ENCODE assay signal across 1 cellular context in the genomic region with DNA sequence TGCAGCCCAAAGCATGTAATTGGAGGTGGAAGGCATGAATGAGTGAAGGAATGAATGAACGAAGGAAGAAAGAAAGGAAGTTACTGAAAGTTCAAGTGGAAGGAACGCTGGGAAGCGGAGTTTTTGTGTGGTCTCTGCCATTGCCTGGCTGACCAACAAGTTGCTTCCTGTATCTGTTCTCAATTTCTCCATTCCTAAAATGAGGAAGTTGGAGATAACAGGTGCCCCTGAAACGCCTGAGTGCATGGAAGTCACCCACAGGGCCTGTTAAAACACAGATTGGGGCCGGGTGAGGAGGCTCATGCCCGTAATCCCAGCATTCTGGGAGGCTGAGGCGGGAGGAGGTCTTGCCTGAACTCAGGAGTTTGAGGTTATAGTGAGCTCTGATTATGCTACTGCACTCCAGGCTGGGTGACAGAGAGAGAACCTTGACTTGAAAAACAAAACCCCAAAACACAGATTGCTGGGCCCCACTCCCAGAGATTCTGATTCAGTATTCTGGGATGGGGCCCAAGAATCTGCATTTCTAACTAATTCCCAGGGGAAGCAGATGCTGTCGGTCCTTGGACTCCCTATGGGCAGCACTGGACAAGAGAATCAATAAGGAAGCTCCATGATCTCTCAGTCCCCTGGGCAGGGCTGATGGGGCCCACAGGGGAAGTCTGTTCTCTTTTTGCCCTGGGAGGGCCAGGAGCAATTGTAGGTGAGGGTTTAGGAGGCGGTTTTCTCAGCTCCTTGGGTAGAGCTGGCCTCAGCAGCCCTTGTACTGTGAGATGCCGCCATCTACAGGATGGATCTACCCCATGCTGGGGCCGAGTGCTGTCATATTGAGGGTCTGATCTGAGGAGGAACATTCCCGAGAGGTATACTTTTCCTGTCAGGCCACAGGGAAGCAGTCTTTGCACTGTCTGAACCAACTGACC.
TF ChIP-seq lines count a peak whose summit lies in the region.

No MANE protein-coding gene starts in this region.

TF ChIP-seq in K562, 482 proteins besides CTCF, POLR2A, EP300 and RAD21 (continued from another document and continues in another):
- 0 out of 2 replicates have a peak, but pooled peaks have one; percentile 9 for TF ChIP-seq NCOR1 (IDR thresholded peaks at IDR 0.05)
- TF ChIP-seq SMARCE1 (IDR thresholded peaks at IDR 0.05): peak; percentile 77; the same call in 1 of the 2 replicates
- no peak for TF ChIP-seq HMG20A (CRISPR knock-in tag; conservative IDR thresholded peaks at IDR 0.05)
- TF ChIP-seq NR2C2 (CRISPR knock-in tag; IDR thresholded peaks at IDR 0.05): no peak
- TF ChIP-seq NR2C2 (tag; IDR thresholded peaks at IDR 0.05): no peak
- TF ChIP-seq, protein P1, sequence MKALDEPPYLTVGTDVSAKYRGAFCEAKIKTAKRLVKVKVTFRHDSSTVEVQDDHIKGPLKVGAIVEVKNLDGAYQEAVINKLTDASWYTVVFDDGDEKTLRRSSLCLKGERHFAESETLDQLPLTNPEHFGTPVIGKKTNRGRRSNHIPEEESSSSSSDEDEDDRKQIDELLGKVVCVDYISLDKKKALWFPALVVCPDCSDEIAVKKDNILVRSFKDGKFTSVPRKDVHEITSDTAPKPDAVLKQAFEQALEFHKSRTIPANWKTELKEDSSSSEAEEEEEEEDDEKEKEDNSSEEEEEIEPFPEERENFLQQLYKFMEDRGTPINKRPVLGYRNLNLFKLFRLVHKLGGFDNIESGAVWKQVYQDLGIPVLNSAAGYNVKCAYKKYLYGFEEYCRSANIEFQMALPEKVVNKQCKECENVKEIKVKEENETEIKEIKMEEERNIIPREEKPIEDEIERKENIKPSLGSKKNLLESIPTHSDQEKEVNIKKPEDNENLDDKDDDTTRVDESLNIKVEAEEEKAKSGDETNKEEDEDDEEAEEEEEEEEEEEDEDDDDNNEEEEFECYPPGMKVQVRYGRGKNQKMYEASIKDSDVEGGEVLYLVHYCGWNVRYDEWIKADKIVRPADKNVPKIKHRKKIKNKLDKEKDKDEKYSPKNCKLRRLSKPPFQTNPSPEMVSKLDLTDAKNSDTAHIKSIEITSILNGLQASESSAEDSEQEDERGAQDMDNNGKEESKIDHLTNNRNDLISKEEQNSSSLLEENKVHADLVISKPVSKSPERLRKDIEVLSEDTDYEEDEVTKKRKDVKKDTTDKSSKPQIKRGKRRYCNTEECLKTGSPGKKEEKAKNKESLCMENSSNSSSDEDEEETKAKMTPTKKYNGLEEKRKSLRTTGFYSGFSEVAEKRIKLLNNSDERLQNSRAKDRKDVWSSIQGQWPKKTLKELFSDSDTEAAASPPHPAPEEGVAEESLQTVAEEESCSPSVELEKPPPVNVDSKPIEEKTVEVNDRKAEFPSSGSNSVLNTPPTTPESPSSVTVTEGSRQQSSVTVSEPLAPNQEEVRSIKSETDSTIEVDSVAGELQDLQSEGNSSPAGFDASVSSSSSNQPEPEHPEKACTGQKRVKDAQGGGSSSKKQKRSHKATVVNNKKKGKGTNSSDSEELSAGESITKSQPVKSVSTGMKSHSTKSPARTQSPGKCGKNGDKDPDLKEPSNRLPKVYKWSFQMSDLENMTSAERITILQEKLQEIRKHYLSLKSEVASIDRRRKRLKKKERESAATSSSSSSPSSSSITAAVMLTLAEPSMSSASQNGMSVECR (CRISPR knock-in tag; IDR thresholded peaks at IDR 0.05): no peak
- TF ChIP-seq PRMT5 (CRISPR knock-in tag; IDR thresholded peaks at IDR 0.05): no peak
- TF ChIP-seq ZFP36 (IDR thresholded peaks at IDR 0.05; ENCODE audit: low read depth, low read length, partially characterized antibody): no peak
- no peak for TF ChIP-seq ZNF436 (CRISPR knock-in tag; IDR thresholded peaks at IDR 0.05)
- TF ChIP-seq ZNF184 (CRISPR knock-in tag; IDR thresholded peaks at IDR 0.05): no peak
- TF ChIP-seq, protein P2, sequence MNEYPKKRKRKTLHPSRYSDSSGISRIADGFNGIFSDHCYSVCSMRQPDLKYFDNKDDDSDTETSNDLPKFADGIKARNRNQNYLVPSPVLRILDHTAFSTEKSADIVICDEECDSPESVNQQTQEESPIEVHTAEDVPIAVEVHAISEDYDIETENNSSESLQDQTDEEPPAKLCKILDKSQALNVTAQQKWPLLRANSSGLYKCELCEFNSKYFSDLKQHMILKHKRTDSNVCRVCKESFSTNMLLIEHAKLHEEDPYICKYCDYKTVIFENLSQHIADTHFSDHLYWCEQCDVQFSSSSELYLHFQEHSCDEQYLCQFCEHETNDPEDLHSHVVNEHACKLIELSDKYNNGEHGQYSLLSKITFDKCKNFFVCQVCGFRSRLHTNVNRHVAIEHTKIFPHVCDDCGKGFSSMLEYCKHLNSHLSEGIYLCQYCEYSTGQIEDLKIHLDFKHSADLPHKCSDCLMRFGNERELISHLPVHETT (CRISPR knock-in tag; conservative IDR thresholded peaks at IDR 0.05 in 1 of 2, IDR thresholded peaks at IDR 0.05 in 1 of 2): no peak
- TF ChIP-seq, protein P3, sequence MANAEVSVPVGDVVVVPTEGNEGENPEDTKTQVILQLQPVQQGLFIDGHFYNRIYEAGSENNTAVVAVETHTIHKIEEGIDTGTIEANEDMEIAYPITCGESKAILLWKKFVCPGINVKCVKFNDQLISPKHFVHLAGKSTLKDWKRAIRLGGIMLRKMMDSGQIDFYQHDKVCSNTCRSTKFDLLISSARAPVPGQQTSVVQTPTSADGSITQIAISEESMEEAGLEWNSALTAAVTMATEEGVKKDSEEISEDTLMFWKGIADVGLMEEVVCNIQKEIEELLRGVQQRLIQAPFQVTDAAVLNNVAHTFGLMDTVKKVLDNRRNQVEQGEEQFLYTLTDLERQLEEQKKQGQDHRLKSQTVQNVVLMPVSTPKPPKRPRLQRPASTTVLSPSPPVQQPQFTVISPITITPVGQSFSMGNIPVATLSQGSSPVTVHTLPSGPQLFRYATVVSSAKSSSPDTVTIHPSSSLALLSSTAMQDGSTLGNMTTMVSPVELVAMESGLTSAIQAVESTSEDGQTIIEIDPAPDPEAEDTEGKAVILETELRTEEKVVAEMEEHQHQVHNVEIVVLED (CRISPR knock-in tag; IDR thresholded peaks at IDR 0.05): no peak
- TF ChIP-seq, protein P4, sequence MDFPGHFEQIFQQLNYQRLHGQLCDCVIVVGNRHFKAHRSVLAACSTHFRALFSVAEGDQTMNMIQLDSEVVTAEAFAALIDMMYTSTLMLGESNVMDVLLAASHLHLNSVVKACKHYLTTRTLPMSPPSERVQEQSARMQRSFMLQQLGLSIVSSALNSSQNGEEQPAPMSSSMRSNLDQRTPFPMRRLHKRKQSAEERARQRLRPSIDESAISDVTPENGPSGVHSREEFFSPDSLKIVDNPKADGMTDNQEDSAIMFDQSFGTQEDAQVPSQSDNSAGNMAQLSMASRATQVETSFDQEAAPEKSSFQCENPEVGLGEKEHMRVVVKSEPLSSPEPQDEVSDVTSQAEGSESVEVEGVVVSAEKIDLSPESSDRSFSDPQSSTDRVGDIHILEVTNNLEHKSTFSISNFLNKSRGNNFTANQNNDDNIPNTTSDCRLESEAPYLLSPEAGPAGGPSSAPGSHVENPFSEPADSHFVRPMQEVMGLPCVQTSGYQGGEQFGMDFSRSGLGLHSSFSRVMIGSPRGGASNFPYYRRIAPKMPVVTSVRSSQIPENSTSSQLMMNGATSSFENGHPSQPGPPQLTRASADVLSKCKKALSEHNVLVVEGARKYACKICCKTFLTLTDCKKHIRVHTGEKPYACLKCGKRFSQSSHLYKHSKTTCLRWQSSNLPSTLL (IDR thresholded peaks at IDR 0.05): peak; percentile 69; the same call in 1 of the 2 replicates
- no peak for TF ChIP-seq BDP1 (IDR thresholded peaks at IDR 0.05; ENCODE audit: insufficient read depth, insufficient read length)
- TF ChIP-seq ZNF586 (CRISPR knock-in tag; conservative IDR thresholded peaks at IDR 0.05): no peak
- TF ChIP-seq ZKSCAN3 (CRISPR knock-in tag; IDR thresholded peaks at IDR 0.05): no peak
- 0 out of 2 replicates have a peak, but pooled peaks have one; percentile 59 for TF ChIP-seq CHCHD3 (CRISPR knock-in tag; IDR thresholded peaks at IDR 0.05)
- no peak for TF ChIP-seq BCL6 (CRISPR knock-in tag; IDR thresholded peaks at IDR 0.05)
- TF ChIP-seq ZNF224 (CRISPR knock-in tag; IDR thresholded peaks at IDR 0.05): no peak
- TF ChIP-seq ELF1 (tag; IDR thresholded peaks at IDR 0.05): no peak
- TF ChIP-seq POLR2G (IDR thresholded peaks at IDR 0.05; ENCODE audit: low read depth, low read length): no peak
- no peak for TF ChIP-seq POLR2B (IDR thresholded peaks at IDR 0.05; ENCODE audit: low read depth, partially characterized antibody)
- no peak for TF ChIP-seq SRF (CRISPR knock-in tag; IDR thresholded peaks at IDR 0.05)
- TF ChIP-seq CEBPB (tag; IDR thresholded peaks at IDR 0.05): no peak
- TF ChIP-seq, protein P5, sequence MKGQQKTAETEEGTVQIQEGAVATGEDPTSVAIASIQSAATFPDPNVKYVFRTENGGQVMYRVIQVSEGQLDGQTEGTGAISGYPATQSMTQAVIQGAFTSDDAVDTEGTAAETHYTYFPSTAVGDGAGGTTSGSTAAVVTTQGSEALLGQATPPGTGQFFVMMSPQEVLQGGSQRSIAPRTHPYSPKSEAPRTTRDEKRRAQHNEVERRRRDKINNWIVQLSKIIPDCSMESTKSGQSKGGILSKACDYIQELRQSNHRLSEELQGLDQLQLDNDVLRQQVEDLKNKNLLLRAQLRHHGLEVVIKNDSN (CRISPR knock-in tag; IDR thresholded peaks at IDR 0.05): no peak
- no peak for TF ChIP-seq ESRRB (CRISPR knock-in tag; IDR thresholded peaks at IDR 0.05; ENCODE audit: borderline replicate concordance)
- TF ChIP-seq, protein P6, sequence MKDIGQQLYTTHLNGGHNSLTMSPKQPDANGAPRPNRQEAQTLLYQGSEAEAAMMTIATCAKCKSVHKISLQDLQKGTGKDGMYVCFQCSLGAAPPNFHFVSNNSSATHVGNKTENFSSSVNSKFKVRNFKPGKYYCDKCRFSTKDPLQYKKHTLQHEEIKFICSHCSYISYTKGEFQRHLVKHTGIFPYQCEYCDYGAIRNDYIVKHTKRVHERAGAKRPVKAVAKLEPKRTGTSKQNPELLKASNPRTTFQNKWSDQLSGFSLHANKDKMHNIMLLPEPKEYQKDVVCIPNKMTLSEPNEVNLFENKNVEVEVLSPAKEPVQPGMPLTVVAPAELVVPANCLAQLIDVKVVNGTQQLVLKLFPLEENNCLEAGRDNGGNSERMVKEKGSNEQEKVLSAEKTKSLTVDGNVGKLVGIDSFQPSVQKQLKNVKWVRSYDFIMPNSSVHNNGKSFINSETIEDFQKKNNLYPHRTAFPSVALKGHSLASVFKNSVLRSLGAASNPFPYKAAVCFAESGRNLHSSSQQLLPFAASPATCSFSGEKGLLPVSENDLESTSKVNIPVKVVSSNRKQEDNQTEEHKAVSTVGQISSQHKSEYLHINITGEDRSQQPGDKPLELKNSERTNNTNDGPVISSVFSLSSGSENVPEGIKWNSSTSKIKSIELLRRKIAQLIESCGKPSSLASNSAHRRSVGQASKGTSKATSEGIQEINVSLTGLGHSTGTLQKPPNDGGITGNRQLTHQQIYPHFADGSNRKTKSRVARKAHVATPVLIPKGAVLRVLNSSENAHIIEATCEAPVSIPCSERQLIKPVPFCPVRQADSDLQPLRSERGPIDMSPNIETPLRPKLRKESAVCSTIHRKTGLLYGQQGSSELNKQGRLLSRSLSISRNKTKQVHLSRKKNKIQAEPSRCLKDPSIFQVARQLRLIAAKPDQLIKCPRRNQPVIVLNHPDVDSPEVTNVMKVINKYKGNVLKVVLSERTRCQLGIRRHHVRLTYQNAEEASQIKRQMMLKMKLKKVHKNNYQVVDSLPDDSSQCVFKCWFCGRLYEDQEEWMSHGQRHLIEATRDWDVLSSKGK (CRISPR knock-in tag; IDR thresholded peaks at IDR 0.05): no peak
- TF ChIP-seq PHF8 (IDR thresholded peaks at IDR 0.05; ENCODE audit: borderline replicate concordance, low read length): no peak
- TF ChIP-seq, protein P7, sequence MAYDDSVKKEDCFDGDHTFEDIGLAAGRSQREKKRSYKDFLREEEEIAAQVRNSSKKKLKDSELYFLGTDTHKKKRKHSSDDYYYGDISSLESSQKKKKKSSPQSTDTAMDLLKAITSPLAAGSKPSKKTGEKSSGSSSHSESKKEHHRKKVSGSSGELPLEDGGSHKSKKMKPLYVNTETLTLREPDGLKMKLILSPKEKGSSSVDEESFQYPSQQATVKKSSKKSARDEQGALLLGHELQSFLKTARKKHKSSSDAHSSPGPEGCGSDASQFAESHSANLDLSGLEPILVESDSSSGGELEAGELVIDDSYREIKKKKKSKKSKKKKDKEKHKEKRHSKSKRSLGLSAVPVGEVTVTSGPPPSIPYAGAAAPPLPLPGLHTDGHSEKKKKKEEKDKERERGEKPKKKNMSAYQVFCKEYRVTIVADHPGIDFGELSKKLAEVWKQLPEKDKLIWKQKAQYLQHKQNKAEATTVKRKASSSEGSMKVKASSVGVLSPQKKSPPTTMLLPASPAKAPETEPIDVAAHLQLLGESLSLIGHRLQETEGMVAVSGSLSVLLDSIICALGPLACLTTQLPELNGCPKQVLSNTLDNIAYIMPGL (CRISPR knock-in tag; IDR thresholded peaks at IDR 0.05): no peak
- peak; percentile 47 for TF ChIP-seq TCF3 (CRISPR knock-in tag; IDR thresholded peaks at IDR 0.05)
- 0 out of 2 replicates have a peak, but pooled peaks have one; percentile 10 for TF ChIP-seq MYNN (IDR thresholded peaks at IDR 0.05)
- TF ChIP-seq MYNN (CRISPR knock-in tag; IDR thresholded peaks at IDR 0.05): no peak
- TF ChIP-seq ZFP1 (CRISPR knock-in tag; IDR thresholded peaks at IDR 0.05): no peak
- peak in 1 of 2 experiments; percentile 57; a peak in 2 of 4 replicates for TF ChIP-seq KDM1A (IDR thresholded peaks at IDR 0.05)
- TF ChIP-seq MCM2 (IDR thresholded peaks at IDR 0.05; ENCODE audit: low read depth): no peak
- TF ChIP-seq, protein P8, sequence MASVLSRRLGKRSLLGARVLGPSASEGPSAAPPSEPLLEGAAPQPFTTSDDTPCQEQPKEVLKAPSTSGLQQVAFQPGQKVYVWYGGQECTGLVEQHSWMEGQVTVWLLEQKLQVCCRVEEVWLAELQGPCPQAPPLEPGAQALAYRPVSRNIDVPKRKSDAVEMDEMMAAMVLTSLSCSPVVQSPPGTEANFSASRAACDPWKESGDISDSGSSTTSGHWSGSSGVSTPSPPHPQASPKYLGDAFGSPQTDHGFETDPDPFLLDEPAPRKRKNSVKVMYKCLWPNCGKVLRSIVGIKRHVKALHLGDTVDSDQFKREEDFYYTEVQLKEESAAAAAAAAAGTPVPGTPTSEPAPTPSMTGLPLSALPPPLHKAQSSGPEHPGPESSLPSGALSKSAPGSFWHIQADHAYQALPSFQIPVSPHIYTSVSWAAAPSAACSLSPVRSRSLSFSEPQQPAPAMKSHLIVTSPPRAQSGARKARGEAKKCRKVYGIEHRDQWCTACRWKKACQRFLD (CRISPR knock-in tag; IDR thresholded peaks at IDR 0.05): 0 out of 2 replicates have a peak, but pooled peaks have one; percentile 33
- no peak for TF ChIP-seq MTF1 (CRISPR knock-in tag; IDR thresholded peaks at IDR 0.05; ENCODE audit: borderline replicate concordance)
- TF ChIP-seq, protein P9, sequence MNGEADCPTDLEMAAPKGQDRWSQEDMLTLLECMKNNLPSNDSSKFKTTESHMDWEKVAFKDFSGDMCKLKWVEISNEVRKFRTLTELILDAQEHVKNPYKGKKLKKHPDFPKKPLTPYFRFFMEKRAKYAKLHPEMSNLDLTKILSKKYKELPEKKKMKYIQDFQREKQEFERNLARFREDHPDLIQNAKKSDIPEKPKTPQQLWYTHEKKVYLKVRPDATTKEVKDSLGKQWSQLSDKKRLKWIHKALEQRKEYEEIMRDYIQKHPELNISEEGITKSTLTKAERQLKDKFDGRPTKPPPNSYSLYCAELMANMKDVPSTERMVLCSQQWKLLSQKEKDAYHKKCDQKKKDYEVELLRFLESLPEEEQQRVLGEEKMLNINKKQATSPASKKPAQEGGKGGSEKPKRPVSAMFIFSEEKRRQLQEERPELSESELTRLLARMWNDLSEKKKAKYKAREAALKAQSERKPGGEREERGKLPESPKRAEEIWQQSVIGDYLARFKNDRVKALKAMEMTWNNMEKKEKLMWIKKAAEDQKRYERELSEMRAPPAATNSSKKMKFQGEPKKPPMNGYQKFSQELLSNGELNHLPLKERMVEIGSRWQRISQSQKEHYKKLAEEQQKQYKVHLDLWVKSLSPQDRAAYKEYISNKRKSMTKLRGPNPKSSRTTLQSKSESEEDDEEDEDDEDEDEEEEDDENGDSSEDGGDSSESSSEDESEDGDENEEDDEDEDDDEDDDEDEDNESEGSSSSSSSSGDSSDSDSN (IDR thresholded peaks at IDR 0.05; ENCODE audit: borderline replicate concordance in 1 of 2, low read depth in 2 of 2, low read length in 2 of 2): no peak
